Comparison of ENCODE assay signal across 1 cellular context in genomic region chr20:47786763-47787107, GRCh38.
TF ChIP-seq lines count a peak whose summit lies in the region.

No MANE protein-coding gene starts in this region.

TF ChIP-seq in HepG2, 621 proteins besides CTCF, POLR2A, EP300 and RAD21 (continued from another document):
- TF ChIP-seq TRAFD1 (CRISPR knock-in tag; IDR thresholded peaks at IDR 0.05; ENCODE audit: borderline replicate concordance) = no peak
- 0 out of 2 replicates have a peak, but pooled peaks have one; percentile 41 for TF ChIP-seq ZNF878 (CRISPR knock-in tag; IDR thresholded peaks at IDR 0.05)
- TF ChIP-seq SSRP1 (CRISPR knock-in tag; IDR thresholded peaks at IDR 0.05) = no peak
- no peak for TF ChIP-seq PBX2 (CRISPR knock-in tag; IDR thresholded peaks at IDR 0.05)
- 0 out of 2 replicates have a peak, but pooled peaks have one; percentile 1 for TF ChIP-seq ZBTB7A (CRISPR knock-in tag; IDR thresholded peaks at IDR 0.05)
TF ChIP-seq in HepG2: peak in this region for 5.
